ENCODE assay signal across 8 cellular contexts in the genomic region with DNA sequence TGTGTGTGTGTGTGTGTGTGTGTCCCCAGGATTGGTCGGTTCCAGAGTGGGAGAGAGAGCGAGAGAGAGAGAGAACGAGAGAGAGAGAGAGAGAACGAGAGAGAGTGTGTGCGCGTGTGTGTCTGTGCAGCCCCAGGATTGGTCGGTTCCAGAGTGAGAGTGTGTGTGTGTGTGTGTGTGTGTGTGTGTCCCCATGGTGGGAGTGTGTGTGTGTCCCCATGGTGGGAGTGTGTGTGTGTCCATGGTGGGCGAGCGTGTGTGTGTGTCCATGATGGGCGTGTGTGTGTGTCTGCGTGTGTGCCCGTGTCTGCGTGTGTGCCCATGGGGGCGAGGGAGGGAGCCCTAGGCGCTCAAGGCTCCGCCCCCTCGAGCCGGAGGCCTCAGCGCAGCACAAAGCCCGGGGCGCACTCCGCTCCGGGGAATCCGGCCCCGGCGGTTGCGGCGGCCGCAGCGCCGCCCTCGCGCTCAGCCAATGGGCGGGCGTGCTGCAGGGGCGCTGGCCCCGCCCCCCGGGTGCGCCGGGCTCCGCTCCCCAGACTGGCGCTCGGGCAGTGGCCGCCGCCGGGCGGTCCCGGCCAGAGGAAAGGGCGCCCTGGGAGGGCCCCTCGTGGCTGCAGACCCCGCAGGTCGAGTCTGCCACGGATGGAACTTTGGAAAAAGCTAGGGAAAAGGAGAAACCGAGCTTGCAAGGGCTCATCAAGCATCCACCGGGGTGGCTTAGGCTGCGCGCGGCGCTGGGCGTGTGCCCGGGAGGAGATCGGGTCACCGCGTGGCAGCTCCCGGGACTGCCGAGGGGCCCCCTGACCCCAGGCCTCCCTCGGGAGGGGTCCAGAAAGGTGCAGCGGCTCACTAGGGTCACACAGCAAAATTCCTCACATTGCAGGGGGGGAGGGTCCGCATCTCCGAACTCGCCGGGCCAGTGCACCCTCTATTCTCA.
A peak's percentile ranks its signal among the peaks of the same experiment; 100 is the strongest.
DNase-seq lines count a peak whose midpoint lies in the region; ATAC-seq, FAIRE-seq and TF ChIP-seq lines count a peak whose summit lies in the region.

No MANE protein-coding gene starts in this region.

- H3K9me3 Mint-ChIP-seq in dendritic cell treated with granulocyte-macrophage colony-stimulating factor and Interleukin-4, amounts not matched to agents 40 ng/mL and 50 ng/mL, for 4 days = no peaks in the 10 kb centered on the region

- peaks cover 11% of the 10 kb centered on the region for H3K36me3 Mint-ChIP-seq in dendritic cell treated with granulocyte-macrophage colony-stimulating factor and Interleukin-4, amounts not matched to agents 40 ng/mL and 50 ng/mL, for 4 days (ENCODE audit: low read depth)

- WGBS in HepG2 (ENCODE audit: low lambda C conversion rate) = 5% methylated on average over 15 of the region's 72 CpGs

- H3K27ac Mint-ChIP-seq in dendritic cell treated with granulocyte-macrophage colony-stimulating factor and Interleukin-4, amounts not matched to agents 40 ng/mL and 50 ng/mL, for 4 days = peak overlapping the region; percentile 86

- peak; percentile 85 for DNase-seq in NCI-H460 (ENCODE audit: extremely low read depth, low read depth)
- peak; percentile 72 to 81 for DNase-seq in activated CD4-positive, alpha-beta T cell treated with anti-CD3 and anti-CD28 coated beads, Interleukin-2, amount 50 U/mL, for 24 hours (ENCODE audit: low read depth in 1 of 2, low spot score in 1 of 2)
- peak; percentile 86 for DNase-seq in HepG2 (ENCODE audit: low spot score)
- DNase-seq in stimulated activated CD4-positive, alpha-beta T cell treated with anti-CD3 and anti-CD28 coated beads, Interleukin-2, amount 100 ng/mL, for 4 hours (ENCODE audit: low read depth) = peak; percentile 84

- H3K27ac ChIP-seq in BLaER1 = peak overlapping the region; percentile 77
- H3K27ac ChIP-seq in HepG2 (ENCODE audit: extremely low read length, insufficient read depth, low read length) = peak overlapping the region; percentile 79

- no peak overlapping the region for H2AFZ ChIP-seq in HepG2 (ENCODE audit: low read length)

- CTCF ChIA-PET in HepG2 (lab: Yijun Ruan, JAX; ENCODE audit: low intra/inter-chr PET ratio, low total read pairs) = no interaction called here

- peak; percentile 13; the same call in 1 of the 2 replicates for TF ChIP-seq CTCF in HepG2 (CRISPR knock-in tag; IDR thresholded peaks at IDR 0.05)

- H3K27me3 ChIP-seq in BLaER1 = no peaks in the 10 kb centered on the region
- no peaks in the 10 kb centered on the region for H3K27me3 ChIP-seq in HepG2 (ENCODE audit: control insufficient read depth in 1 of 2, insufficient read depth in 2 of 2, low read length in 2 of 2)

- H3K79me2 ChIP-seq in HepG2 (ENCODE audit: insufficient read depth, low read length) = peaks cover 28% of the 10 kb centered on the region

- in situ Hi-C loops in HepG2 (cut with HindIII; ENCODE audit: extremely low pct_ligation_motif_present, low pct_unique_long_range_greater_than_20kb) = loop anchor here (5.0 kb wide), 1 partner anchor 94 kb away; the partner anchor contains the start of gene INSR

- peaks cover 3% of the 10 kb centered on the region for H3K27me3 Mint-ChIP-seq in dendritic cell treated with granulocyte-macrophage colony-stimulating factor and Interleukin-4, amounts not matched to agents 40 ng/mL and 50 ng/mL, for 4 days

- H4K20me1 ChIP-seq in BLaER1 (peaks cover 56% of the 10 kb centered on the region), HepG2 (ENCODE audit: insufficient read depth, low read length) (no peaks in the 10 kb centered on the region)

- no peaks in the 10 kb centered on the region for H3K9me3 ChIP-seq in BLaER1
- no peaks in the 10 kb centered on the region for H3K9me3 ChIP-seq in HepG2 (ENCODE audit: low read length)

- TF ChIP-seq POLR2A in HepG2 (IDR thresholded peaks at IDR 0.05; ENCODE audit: insufficient read depth in 1 of 2, low read depth in 2 of 2, low read length in 2 of 2) = peak; percentile 71 to 84

- H3K36me3 ChIP-seq in BLaER1 = peaks cover 11% of the 10 kb centered on the region
- no peaks in the 10 kb centered on the region for H3K36me3 ChIP-seq in HepG2 (replicated peaks in 1 of 2; ENCODE audit: control insufficient read depth in 1 of 2, insufficient read depth in 2 of 2, low read length in 2 of 2)

- peaks cover 66% of the 10 kb centered on the region for H3K4me1 ChIP-seq in BLaER1
- peaks cover 60% of the 10 kb centered on the region for H3K4me1 ChIP-seq in HepG2 (ENCODE audit: insufficient read depth, low read length)

- peak overlapping the region; percentile 77 for H3K9ac ChIP-seq in BLaER1
- peak overlapping the region; percentile 72 for H3K9ac ChIP-seq in HepG2 (ENCODE audit: insufficient read depth, low read depth, low read length)

- peaks cover 29% of the 10 kb centered on the region for H3K4me1 Mint-ChIP-seq in dendritic cell treated with granulocyte-macrophage colony-stimulating factor and Interleukin-4, amounts not matched to agents 40 ng/mL and 50 ng/mL, for 4 days (ENCODE audit: low read depth)

- TSS peak; percentile 80 for BruUV-seq in HepG2 (replicated peaks; lab: Mats Ljungman, UMichigan)

- TF ChIP-seq EP300 in HepG2 (IDR thresholded peaks at IDR 0.05; ENCODE audit: low read depth in 2 of 2, low read length in 2 of 2) (0 out of 4 replicates have a peak, but pooled peaks of 1 of the 2 experiments have one; percentile 18), HepG2 (CRISPR knock-in tag; IDR thresholded peaks at IDR 0.05; ENCODE audit: borderline replicate concordance) (no peak)

- H3K4me3 Mint-ChIP-seq in dendritic cell treated with granulocyte-macrophage colony-stimulating factor and Interleukin-4, amounts not matched to agents 40 ng/mL and 50 ng/mL, for 4 days = peak overlapping the region; percentile 84

- no peak for FAIRE-seq in HepG2 (lab: Jason Lieb, UNC)

- H3K4me2 ChIP-seq in BLaER1 = peak overlapping the region; percentile 78
- peak overlapping the region; percentile 90 for H3K4me2 ChIP-seq in HepG2 (ENCODE audit: low read depth, low read length)

- H3K4me3 ChIP-seq in BLaER1 (peak overlapping the region; percentile 74), HepG2 (replicated peaks in 1 of 3; ENCODE audit: insufficient read depth in 1 of 3, low read depth in 2 of 3, low read length in 3 of 3) (peak overlapping the region; percentile 57 to 79 (median 74))

- peak; percentile 71 for ATAC-seq in GM19043 (IDR thresholded peaks at IDR 0.05; ENCODE audit: low read depth, unreplicated experiment)
- peak; percentile 82 for ATAC-seq in HG03354 (IDR thresholded peaks at IDR 0.05; ENCODE audit: poor library complexity, severe bottlenecking, unreplicated experiment)
- peak; percentile 84 for ATAC-seq in HepG2

- intact Hi-C loops in dendritic cell treated with granulocyte-macrophage colony-stimulating factor and Interleukin-4, amounts not matched to agents 40 ng/mL and 50 ng/mL, for 4 days (cut with micrococcal nuclease) = loop anchor here (1.0 kb wide), 1 partner anchor 96 kb away; the partner anchor contains the start of gene INSR
- intact Hi-C loops in HepG2 (cut with micrococcal nuclease; ENCODE audit: unreplicated experiment) = loop anchor here (1.0 to 5.0 kb wide), 2 partner anchors 96 to 144 kb away; partner anchors contain the start of gene INSR

- TF ChIP-seq RAD21 in HepG2 (CRISPR knock-in tag; IDR thresholded peaks at IDR 0.05) = peak; percentile 31; the same call in 1 of the 2 replicates

- POLR2A ChIA-PET in HepG2 (lab: Yijun Ruan, JAX) = interaction anchor here (2.1 kb wide), 1 partner anchor 96 kb away, joined by 15 read pairs; the partner anchor contains the start of gene INSR

TF ChIP-seq in HepG2, 621 proteins besides CTCF, POLR2A, EP300 and RAD21 (continues in another document):
- TF ChIP-seq ZSCAN12 (CRISPR knock-in tag; IDR thresholded peaks at IDR 0.05) (peak; percentile 77; the same call in 1 of the 2 replicates), ZBTB20 (CRISPR knock-in tag; IDR thresholded peaks at IDR 0.05; ENCODE audit: borderline replicate concordance, low read depth) (peak; percentile 16; the same call in 1 of the 2 replicates), GMEB1 (CRISPR knock-in tag; IDR thresholded peaks at IDR 0.05; ENCODE audit: borderline replicate concordance) (no peak), CHD4 (IDR thresholded peaks at IDR 0.05; ENCODE audit: borderline replicate concordance, low read length) (peak; percentile 91; the same call in 1 of the 2 replicates), NR2F6 (IDR thresholded peaks at IDR 0.05) (0 out of 2 replicates have a peak, but pooled peaks have one; percentile 10), NR2F6 (CRISPR knock-in tag; IDR thresholded peaks at IDR 0.05) (peak; percentile 19; the same call in 1 of the 2 replicates), ZNF441 (CRISPR knock-in tag; IDR thresholded peaks at IDR 0.05; ENCODE audit: borderline replicate concordance) (peak; percentile 13; the same call in 1 of the 2 replicates)
- TF ChIP-seq, protein P1, sequence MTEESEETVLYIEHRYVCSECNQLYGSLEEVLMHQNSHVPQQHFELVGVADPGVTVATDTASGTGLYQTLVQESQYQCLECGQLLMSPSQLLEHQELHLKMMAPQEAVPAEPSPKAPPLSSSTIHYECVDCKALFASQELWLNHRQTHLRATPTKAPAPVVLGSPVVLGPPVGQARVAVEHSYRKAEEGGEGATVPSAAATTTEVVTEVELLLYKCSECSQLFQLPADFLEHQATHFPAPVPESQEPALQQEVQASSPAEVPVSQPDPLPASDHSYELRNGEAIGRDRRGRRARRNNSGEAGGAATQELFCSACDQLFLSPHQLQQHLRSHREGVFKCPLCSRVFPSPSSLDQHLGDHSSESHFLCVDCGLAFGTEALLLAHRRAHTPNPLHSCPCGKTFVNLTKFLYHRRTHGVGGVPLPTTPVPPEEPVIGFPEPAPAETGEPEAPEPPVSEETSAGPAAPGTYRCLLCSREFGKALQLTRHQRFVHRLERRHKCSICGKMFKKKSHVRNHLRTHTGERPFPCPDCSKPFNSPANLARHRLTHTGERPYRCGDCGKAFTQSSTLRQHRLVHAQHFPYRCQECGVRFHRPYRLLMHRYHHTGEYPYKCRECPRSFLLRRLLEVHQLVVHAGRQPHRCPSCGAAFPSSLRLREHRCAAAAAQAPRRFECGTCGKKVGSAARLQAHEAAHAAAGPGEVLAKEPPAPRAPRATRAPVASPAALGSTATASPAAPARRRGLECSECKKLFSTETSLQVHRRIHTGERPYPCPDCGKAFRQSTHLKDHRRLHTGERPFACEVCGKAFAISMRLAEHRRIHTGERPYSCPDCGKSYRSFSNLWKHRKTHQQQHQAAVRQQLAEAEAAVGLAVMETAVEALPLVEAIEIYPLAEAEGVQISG (CRISPR knock-in tag; IDR thresholded peaks at IDR 0.05) = peak; percentile 43

Comparison
In these comparisons a context has a peak if more than half of its experiments do, and no peak if none do; other contexts are left out.
1. Peak in every context shown above with its lines: DNase-seq, ATAC-seq, H3K4me3 ChIP-seq and H3K27ac ChIP-seq.